ENCODE assay signal across 8 cellular contexts in the genomic region with DNA sequence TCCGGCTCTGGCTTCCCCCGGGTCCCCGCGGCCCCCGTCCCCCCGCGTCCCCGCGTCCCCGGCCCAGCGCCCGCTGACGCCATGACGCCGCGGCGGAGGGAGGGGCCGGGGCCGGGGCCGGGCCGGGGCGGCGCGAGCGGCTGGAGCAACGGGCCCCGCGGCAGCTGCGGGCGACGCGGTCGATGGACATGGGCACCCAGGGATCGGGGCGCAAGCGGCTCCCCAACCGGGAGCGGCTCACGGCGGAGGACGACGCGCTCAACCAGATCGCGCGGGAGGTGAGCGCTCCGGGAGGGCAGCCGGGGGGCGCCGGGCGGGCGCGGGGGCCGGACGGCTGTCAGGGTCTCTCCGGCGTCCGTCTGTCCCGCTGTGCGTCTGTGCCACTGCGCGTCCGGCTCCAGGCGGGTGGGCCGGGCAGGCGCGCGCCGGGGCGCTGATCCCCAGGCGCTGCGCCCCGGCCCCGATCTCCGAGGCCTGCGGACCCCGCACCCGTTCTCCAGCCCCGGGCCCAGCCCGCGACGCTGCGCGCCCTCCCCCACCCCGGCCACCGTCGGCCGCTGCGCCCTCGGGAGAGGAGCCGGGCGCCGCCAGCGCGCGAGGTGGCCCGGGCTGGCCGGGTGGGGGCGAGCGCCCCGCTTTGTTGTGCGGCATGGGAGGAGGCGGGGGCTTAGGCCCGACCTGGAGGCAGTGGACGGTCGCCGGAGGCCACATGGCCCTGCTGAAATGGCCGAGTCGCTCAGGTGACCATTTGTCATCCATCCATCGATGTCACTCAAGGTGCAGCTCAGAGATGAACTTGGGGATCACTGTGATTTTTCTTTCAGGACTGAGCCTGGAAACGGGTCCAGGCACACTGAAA. TPM values are rescaled to one million over a fixed set of nuclear protein-coding genes. Genes with fewer than 3 reads are reported as not detected.
DNase-seq lines count a peak whose midpoint lies in the region; ATAC-seq and TF ChIP-seq lines count a peak whose summit lies in the region.

A gene with protein sequence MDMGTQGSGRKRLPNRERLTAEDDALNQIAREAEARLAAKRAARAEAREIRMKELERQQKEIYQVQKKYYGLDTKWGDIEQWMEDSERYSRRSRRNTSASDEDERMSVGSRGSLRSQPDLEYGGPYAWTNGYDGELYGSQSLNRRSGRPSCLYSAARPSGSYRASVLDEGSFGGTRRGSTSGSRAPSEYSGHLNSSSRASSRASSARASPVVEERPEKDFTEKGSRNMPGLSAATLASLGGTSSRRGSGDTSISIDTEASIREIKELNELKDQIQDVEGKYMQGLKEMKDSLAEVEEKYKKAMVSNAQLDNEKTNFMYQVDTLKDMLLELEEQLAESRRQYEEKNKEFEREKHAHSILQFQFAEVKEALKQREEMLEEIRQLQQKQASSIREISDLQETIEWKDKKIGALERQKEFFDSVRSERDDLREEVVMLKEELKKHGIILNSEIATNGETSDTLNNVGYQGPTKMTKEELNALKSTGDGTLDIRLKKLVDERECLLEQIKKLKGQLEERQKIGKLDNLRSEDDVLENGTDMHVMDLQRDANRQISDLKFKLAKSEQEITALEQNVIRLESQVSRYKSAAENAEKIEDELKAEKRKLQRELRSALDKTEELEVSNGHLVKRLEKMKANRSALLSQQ (plus strand): TSS at position 125 of the 859 bp plus-strand sequence. CDS start 58 bp downstream, at position 183.

- H3K27ac ChIP-seq in VCaP (peak within 1 kb of the TSS; percentile 75), esophagus (ENCODE audit: low read depth in 2 of 2, low read length in 1 of 2) (peak within 1 kb of the TSS; percentile 18 to 27), mucosa of rectum (ENCODE audit: low read depth in 2 of 2, low read length in 2 of 2) (no peak within 1 kb of the TSS), upper lobe of right lung (peak within 1 kb of the TSS; percentile 51)

- H3K9ac ChIP-seq in mucosa of rectum (ENCODE audit: low read depth in 1 of 2, low read length in 2 of 2): peak within 1 kb of the TSS; percentile 14 to 55

- H3K9me3 ChIP-seq in esophagus (ENCODE audit: control insufficient read depth in 2 of 2, insufficient read depth in 1 of 2, low read depth in 1 of 2, low read length in 1 of 2): no peaks in the 10 kb centered on the region
- no peaks in the 10 kb centered on the region for H3K9me3 ChIP-seq in mucosa of rectum (ENCODE audit: control insufficient read depth in 2 of 2, low read length in 2 of 2)
- H3K9me3 ChIP-seq in upper lobe of right lung: no peaks in the 10 kb centered on the region

- H3K4me3 ChIP-seq in esophagus (ENCODE audit: low read depth in 1 of 2, low read length in 2 of 2) (peak within 1 kb of the TSS; percentile 50 to 53), mucosa of rectum (ENCODE audit: low read length in 2 of 2) (peak within 1 kb of the TSS; percentile 55 to 65), upper lobe of right lung (peak within 1 kb of the TSS; percentile 60)

- TF ChIP-seq CTCF in VCaP (conservative IDR thresholded peaks at IDR 0.05): peak; percentile 21; the same call in 1 of the 2 replicates
- TF ChIP-seq CTCF in upper lobe of right lung (IDR thresholded peaks at IDR 0.05): no peak

- H3K4me1 ChIP-seq in esophagus (ENCODE audit: control insufficient read depth in 2 of 2, insufficient read depth in 2 of 2, low read length in 1 of 2): peaks cover 0 to 5% of the 10 kb centered on the region in 2 donors
- H3K4me1 ChIP-seq in mucosa of rectum (ENCODE audit: control insufficient read depth in 2 of 2, insufficient read depth in 2 of 2, low read length in 2 of 2): peaks cover 7 to 14% of the 10 kb centered on the region in 2 donors
- H3K4me1 ChIP-seq in upper lobe of right lung: peaks cover 30% of the 10 kb centered on the region

- DNase-seq in NCI-H748 (lab: John Stamatoyannopoulos, UW; ENCODE audit: unreplicated experiment): peak; percentile 52
- DNase-seq in NCI-H748 treated with DMSO at 0.1 percent for 48 hours (lab: John Stamatoyannopoulos, UW): no peak
- DNase-seq in upper lobe of right lung: peak; percentile 80
- no peak for DNase-seq in effector CD8-positive, alpha-beta T cell (lab: John Stamatoyannopoulos, UW)
- no peak for DNase-seq in NCI-H2029 treated with DMSO at 0.1 percent for 48 hours (lab: John Stamatoyannopoulos, UW)

- peak; percentile 86 for ATAC-seq in upper lobe of right lung

- intact Hi-C loops in upper lobe of right lung (cut with DNase I): no loop called here

- H3K36me3 ChIP-seq in esophagus (ENCODE audit: control insufficient read depth in 2 of 2, insufficient read depth in 2 of 2, low read length in 1 of 2): no peaks in the 10 kb centered on the region
- no peaks in the 10 kb centered on the region for H3K36me3 ChIP-seq in mucosa of rectum (ENCODE audit: control insufficient read depth in 2 of 2, insufficient read depth in 2 of 2, low read length in 2 of 2)
- no peaks in the 10 kb centered on the region for H3K36me3 ChIP-seq in upper lobe of right lung

- H3K27me3 ChIP-seq in esophagus (ENCODE audit: control insufficient read depth in 1 of 2, insufficient read depth in 2 of 2, low read length in 2 of 2) (no peaks in the 10 kb centered on the region), mucosa of rectum (ENCODE audit: control insufficient read depth in 2 of 2, insufficient read depth in 2 of 2, low read length in 2 of 2) (peaks cover 8 to 17% of the 10 kb centered on the region in 2 donors), upper lobe of right lung (no peaks in the 10 kb centered on the region)

- 1% methylated on average over 44 to 112 of the region's 112 CpGs for WGBS in esophagus, 2 donors

RNA-seq across cellular contexts. Expression of the gene that starts here (rescaled TPM):
- 10 to 100 TPM; 58.9 to 69.5 TPM for polyA plus RNA-seq in esophagus
- total RNA-seq in upper lobe of right lung: 178 TPM

Comparison
In these comparisons a context has a peak if more than half of its experiments do, and no peak if none do; other contexts are left out.
1. DNase-seq: peak in NCI-H748 (single experiment) and upper lobe of right lung (single experiment); none in NCI-H748 treated with DMSO at 0.1 percent for 48 hours (single experiment), effector CD8-positive, alpha-beta T cell (single experiment) and NCI-H2029 treated with DMSO at 0.1 percent for 48 hours (single experiment).
2. H3K27ac ChIP-seq: peak in VCaP (single experiment), esophagus (2 of 2) and upper lobe of right lung (single experiment); none in mucosa of rectum (0 of 2).
3. Peak in every context shown above with its lines, with median percentiles within 50 percentile points of each other: H3K4me3 ChIP-seq.